Comparison of ENCODE assay signal across 8 cellular contexts in genomic region chr11:119148855-119149370, GRCh38. TPM values are rescaled to one million over a fixed set of nuclear protein-coding genes. Genes with fewer than 3 reads are reported as not detected.
DNase-seq lines count a peak whose midpoint lies in the region; ATAC-seq, FAIRE-seq and TF ChIP-seq lines count a peak whose summit lies in the region.

Gene ABCG4, plus strand, starts transcription at chr11:119149052. Its CDS starts 914 bp downstream, at chr11:119149966.

- no peak within 1 kb of the TSS for H3K27ac Mint-ChIP-seq in astrocyte (ENCODE audit: unreplicated experiment)

- intact Hi-C loops in spleen (cut with DNase I; ENCODE audit: low total_unique reads): no loop called here

- peaks cover 2% of the 10 kb centered on the region for H3K9me3 Mint-ChIP-seq in astrocyte (ENCODE audit: unreplicated experiment)

- H3K79me2 ChIP-seq in astrocyte (ENCODE audit: insufficient read depth, low read length): no peaks in the 10 kb centered on the region

- WGBS in spleen, 5 donors: 1 to 2% (median 1%) methylated on average over 24 to 58 of the region's 58 CpGs

- ATAC-seq in HG03521 (IDR thresholded peaks at IDR 0.05; ENCODE audit: unreplicated experiment): no peak

- H3K9me3 ChIP-seq in astrocyte (ENCODE audit: insufficient read depth, low read depth, low read length) (no peaks in the 10 kb centered on the region), iPS-18c (ENCODE audit: control insufficient read depth, insufficient read depth, low read length) (peaks cover 2% of the 10 kb centered on the region), spleen (no peaks in the 10 kb centered on the region)

- H3K4me2 ChIP-seq in astrocyte (ENCODE audit: low read length): peak within 1 kb of the TSS; percentile 97

- no peak for TF ChIP-seq CTCF in astrocyte (IDR thresholded peaks at IDR 0.05; ENCODE audit: insufficient read depth, low read depth, low read length)
- no peak for TF ChIP-seq CTCF in spleen (IDR thresholded peaks at IDR 0.05 in 8 of 11, conservative IDR thresholded peaks at IDR 0.05 in 3 of 11)

- H3K27me3 ChIP-seq in astrocyte (ENCODE audit: insufficient read depth, low read length) (peaks cover 15% of the 10 kb centered on the region), spleen (replicated peaks in 1 of 7) (peaks cover 0 to 70% (median 34%) of the 10 kb centered on the region in 7 donors)

- peak within 1 kb of the TSS; percentile 54 for H3K4me3 ChIP-seq in astrocyte (ENCODE audit: insufficient read depth, low read depth, low read length)
- peak within 1 kb of the TSS; percentile 76 for H3K4me3 ChIP-seq in iPS-18c (ENCODE audit: insufficient read depth, low read depth, low read length)
- peak within 1 kb of the TSS; percentile 44 to 76 (median 58) for H3K4me3 ChIP-seq in spleen

- no peak for FAIRE-seq in astrocyte (lab: Jason Lieb, UNC)

- H2AFZ ChIP-seq in astrocyte (ENCODE audit: low read depth, low read length): peak within 1 kb of the TSS; percentile 83

- H3K27ac ChIP-seq in astrocyte (ENCODE audit: low read depth, low read length) (no peak within 1 kb of the TSS), spleen (no peak within 1 kb of the TSS)

- peak within 1 kb of the TSS; percentile 63 for H3K9ac ChIP-seq in astrocyte (ENCODE audit: low read length)

- peaks cover 9% of the 10 kb centered on the region for H3K4me1 ChIP-seq in astrocyte (ENCODE audit: insufficient read depth, low read length)
- peaks cover 0 to 38% (median 24%) of the 10 kb centered on the region in 6 donors for H3K4me1 ChIP-seq in spleen

- DNase-seq in Daoy (ENCODE audit: low read depth) (peak; percentile 16), NCI-H2227 (lab: John Stamatoyannopoulos, UW; ENCODE audit: unreplicated experiment) (peak; percentile 23), astrocyte (ENCODE audit: low read depth) (no peak), spleen (no peak), AML-193 (lab: John Stamatoyannopoulos, UW) (no peak), SK-N-DZ (ENCODE audit: low spot score) (no peak)

- no peaks in the 10 kb centered on the region for H3K36me3 Mint-ChIP-seq in astrocyte (ENCODE audit: low read depth, unreplicated experiment)

- TF ChIP-seq POLR2A in spleen (IDR thresholded peaks at IDR 0.05): no peak

- peak within 1 kb of the TSS; percentile 83 for H3K4me3 Mint-ChIP-seq in astrocyte (ENCODE audit: unreplicated experiment)

- H4K20me1 ChIP-seq in astrocyte (ENCODE audit: insufficient read depth, low read length): no peaks in the 10 kb centered on the region

- no peaks in the 10 kb centered on the region for H3K36me3 ChIP-seq in astrocyte (ENCODE audit: insufficient read depth, low read length)
- no peaks in the 10 kb centered on the region for H3K36me3 ChIP-seq in spleen

- peaks cover 59% of the 10 kb centered on the region for H3K27me3 Mint-ChIP-seq in astrocyte (ENCODE audit: low read depth, unreplicated experiment)

- no peaks in the 10 kb centered on the region for H3K4me1 Mint-ChIP-seq in astrocyte (ENCODE audit: low read depth, unreplicated experiment)

RNA-seq across cellular contexts. Expression of gene ABCG4, which starts in this region (rescaled TPM):
- total RNA-seq in Daoy (2014; rRNA removed; shearing (Covaris generic)): not detected in 2 replicates
- 0.55 and 1.5 TPM in 2 replicates for total RNA-seq in astrocyte
- total RNA-seq in spleen: under 1 TPM in 4 of 7 donors, not detected in 3; 0.17 to 0.32 (median 0.23) TPM
- under 1 TPM in 2 of 3 donors, not detected in 1; 0.03 to 0.06 TPM for polyA plus RNA-seq in spleen
- 0.52 and 0.90 TPM in 2 replicates for polyA plus RNA-seq in SK-N-DZ (2014; cell fraction: cytosol; rRNA removed)
- 2.7 and 5.3 TPM in 2 replicates for polyA plus RNA-seq in SK-N-DZ (2014; cell fraction: nucleus; rRNA removed)

Comparison
In these comparisons a context has a peak if more than half of its experiments do, and no peak if none do; other contexts are left out.
1. Peak in DNase-seq in Daoy; RNA of the gene not detected or under 1 TPM.